ENCODE assay signal across 20 cellular contexts in genomic region chr9:106961623-106962022, GRCh38.
DNase-seq lines count a peak whose midpoint lies in the region; ATAC-seq, FAIRE-seq and TF ChIP-seq lines count a peak whose summit lies in the region.
"Had no signal": no experiment of that assay in that cellular context is flagged by ENCODE, and none has a peak within 500 bp of the region (broad histone marks: within the 10 kb centered on the region; RNA-seq: fewer than 3 reads in every experiment).

No MANE protein-coding gene starts in this region.

- TF ChIP-seq RAD21 in HepG2 (CRISPR knock-in tag; IDR thresholded peaks at IDR 0.05), result no peak

- H2BK120ac ChIP-seq in mesenchymal stem cell (ENCODE audit: low read depth, low read length), result no peak overlapping the region

- BruUV-seq in HepG2 (replicated peaks; lab: Mats Ljungman, UMichigan), result no TSS peak

- H3K4me1 ChIP-seq in right atrium auricular region (peaks cover 0 to 11% of the 10 kb centered on the region in 2 donors), mesenchymal stem cell (ENCODE audit: control insufficient read depth, insufficient read depth, low read depth, low read length) (peaks cover 8% of the 10 kb centered on the region), HepG2 (ENCODE audit: insufficient read depth, low read length) (no peaks in the 10 kb centered on the region)
- H3K4me1 ChIP-seq: BLaER1 treated with 17β-estradiol and CSF1 and Interleukin-3, amounts not matched to agents 10 nM and 100 nM had no signal

- no peak overlapping the region for H4K8ac ChIP-seq in mesenchymal stem cell (ENCODE audit: low read length)

- H2BK15ac ChIP-seq in mesenchymal stem cell (ENCODE audit: low read depth, poor library complexity, severe bottlenecking), result no peak overlapping the region

- no peak overlapping the region for H3K4ac ChIP-seq in mesenchymal stem cell (ENCODE audit: low read depth in 1 of 2, low read length in 2 of 2)

- H3K4me3 ChIP-seq in right atrium auricular region (no peak overlapping the region), choroid plexus epithelial cell (ENCODE audit: low read depth, low read length) (no peak overlapping the region), mesenchymal stem cell (ENCODE audit: insufficient read depth in 1 of 2, low read depth in 1 of 2, low read length in 2 of 2) (peak overlapping the region in 1 of 2 experiments; percentile 2), HepG2 (replicated peaks in 1 of 3; ENCODE audit: insufficient read depth in 1 of 3, low read depth in 2 of 3, low read length in 3 of 3) (no peak overlapping the region)
- H3K4me3 ChIP-seq: A549; BLaER1 treated with 17β-estradiol and CSF1 and Interleukin-3, amounts not matched to agents 10 nM and 100 nM; GM12878; thoracic aorta had no signal

- no peaks in the 10 kb centered on the region for H3K79me2 ChIP-seq in HepG2 (ENCODE audit: insufficient read depth, low read length)

- H3K9me3 ChIP-seq in right atrium auricular region (no peaks in the 10 kb centered on the region), mesenchymal stem cell (ENCODE audit: control insufficient read depth, low read length) (peaks cover 24% of the 10 kb centered on the region), HepG2 (ENCODE audit: low read length) (no peaks in the 10 kb centered on the region)
- H3K9me3 ChIP-seq: A549; BLaER1 treated with 17β-estradiol and CSF1 and Interleukin-3, amounts not matched to agents 10 nM and 100 nM; thoracic aorta had no signal

- H4K20me1 ChIP-seq in HepG2 (ENCODE audit: insufficient read depth, low read length), result no peaks in the 10 kb centered on the region
- H4K20me1 ChIP-seq: BLaER1 treated with 17β-estradiol and CSF1 and Interleukin-3, amounts not matched to agents 10 nM and 100 nM had no signal

- ATAC-seq in left ventricle myocardium superior (no peak), HepG2 (no peak), GM21381 (IDR thresholded peaks at IDR 0.05; ENCODE audit: unreplicated experiment) (no peak)
- ATAC-seq: A549; GM12878; natural killer cell treated with Interleukin-12 subunit alpha and Interleukin-12 subunit beta and Interleukin-15 and Interleukin-18, amount 100 ng/mL, for 72 hours; Panc1 had no signal

- no peak overlapping the region for H4K91ac ChIP-seq in mesenchymal stem cell (ENCODE audit: low read length)

- no peak overlapping the region for H3K23ac ChIP-seq in mesenchymal stem cell (ENCODE audit: low read length in 2 of 2)

- DNase-seq in right atrium auricular region (ENCODE audit: low spot score) (no peak), left ventricle myocardium superior (no peak), choroid plexus epithelial cell (ENCODE audit: low read depth) (peak; percentile 18), mesenchymal stem cell (no peak), NCI-H1092 treated with DMSO at 0.1 percent for 48 hours (lab: John Stamatoyannopoulos, UW) (no peak), NCI-H128 (lab: John Stamatoyannopoulos, UW; ENCODE audit: unreplicated experiment) (no peak), HepG2 (ENCODE audit: low spot score) (no peak)
- DNase-seq: activated CD4-positive, alpha-beta T cell treated with anti-CD3 and anti-CD28 coated beads for 48 hours; activated gamma-delta T cell; GDM1; head of caudate nucleus; NCI-H1417 had no signal

- in situ Hi-C loops in HepG2 (cut with HindIII; ENCODE audit: extremely low pct_ligation_motif_present, low pct_unique_long_range_greater_than_20kb), result no loop called here

- H3K4me2 ChIP-seq in mesenchymal stem cell (ENCODE audit: low read length, poor library complexity, severe bottlenecking), result no peak overlapping the region
- H3K4me2 ChIP-seq in HepG2 (ENCODE audit: low read depth, low read length), result no peak overlapping the region
- H3K4me2 ChIP-seq: A549; BLaER1 treated with 17β-estradiol and CSF1 and Interleukin-3, amounts not matched to agents 10 nM and 100 nM had no signal

- H3K14ac ChIP-seq in mesenchymal stem cell (ENCODE audit: low read length in 2 of 2), result no peak overlapping the region

- H3K9ac ChIP-seq in mesenchymal stem cell (ENCODE audit: low read length), result no peak overlapping the region
- H3K9ac ChIP-seq in HepG2 (ENCODE audit: insufficient read depth, low read depth, low read length), result no peak overlapping the region
- H3K9ac ChIP-seq: BLaER1 treated with 17β-estradiol and CSF1 and Interleukin-3, amounts not matched to agents 10 nM and 100 nM had no signal

- H2BK5ac ChIP-seq in mesenchymal stem cell (ENCODE audit: low read depth, low read length, poor library complexity, severe bottlenecking), result no peak overlapping the region

- no peak overlapping the region for H2AK5ac ChIP-seq in mesenchymal stem cell (ENCODE audit: low read length, severe bottlenecking)

- TF ChIP-seq CTCF in right atrium auricular region (IDR thresholded peaks at IDR 0.05) (no peak), choroid plexus epithelial cell (conservative IDR thresholded peaks at IDR 0.05; ENCODE audit: low read depth, low read length) (no peak), HepG2 (CRISPR knock-in tag; IDR thresholded peaks at IDR 0.05) (no peak)

- CTCF ChIA-PET in HepG2 (lab: Yijun Ruan, JAX; ENCODE audit: low intra/inter-chr PET ratio, low total read pairs), result no interaction called here

- peaks cover 26% of the 10 kb centered on the region for H3K79me1 ChIP-seq in mesenchymal stem cell (replicated peaks; ENCODE audit: low read length, poor library complexity, severe bottlenecking)

- no peak for TF ChIP-seq POLR2A in HepG2 (IDR thresholded peaks at IDR 0.05; ENCODE audit: insufficient read depth in 1 of 2, low read depth in 2 of 2, low read length in 2 of 2)

- H3K18ac ChIP-seq in mesenchymal stem cell (ENCODE audit: low read depth in 1 of 2, low read length in 2 of 2), result peak overlapping the region in 1 of 2 experiments; percentile 21

- H3K27me3 ChIP-seq in right atrium auricular region, result no peaks in the 10 kb centered on the region
- no peaks in the 10 kb centered on the region for H3K27me3 ChIP-seq in mesenchymal stem cell (ENCODE audit: control insufficient read depth in 1 of 2, insufficient read depth in 1 of 2, low read length in 2 of 2)
- no peaks in the 10 kb centered on the region for H3K27me3 ChIP-seq in HepG2 (ENCODE audit: control insufficient read depth in 1 of 2, insufficient read depth in 2 of 2, low read length in 2 of 2)
- H3K27me3 ChIP-seq: BLaER1 treated with 17β-estradiol and CSF1 and Interleukin-3, amounts not matched to agents 10 nM and 100 nM had no signal

- H3K27ac ChIP-seq in right atrium auricular region (peak overlapping the region; percentile 44 to 48), mesenchymal stem cell (ENCODE audit: low read length, poor library complexity, severe bottlenecking) (peak overlapping the region; percentile 45), HepG2 (ENCODE audit: extremely low read length, insufficient read depth, low read length) (no peak overlapping the region)
- H3K27ac ChIP-seq: A549; BLaER1 treated with 17β-estradiol and CSF1 and Interleukin-3, amounts not matched to agents 10 nM and 100 nM; thoracic aorta had no signal

- intact Hi-C loops in left ventricle myocardium superior (cut with micrococcal nuclease), result no loop called here
- intact Hi-C loops in HepG2 (cut with micrococcal nuclease; ENCODE audit: unreplicated experiment), result no loop called here

- no peak for TF ChIP-seq EP300 in HepG2 (IDR thresholded peaks at IDR 0.05; ENCODE audit: low read depth in 2 of 2, low read length in 2 of 2)
- no peak for TF ChIP-seq EP300 in HepG2 (CRISPR knock-in tag; IDR thresholded peaks at IDR 0.05; ENCODE audit: borderline replicate concordance)

- WGBS in mesenchymal stem cell, result 96% methylated on average over 2 of the region's 2 CpGs
- 2% methylated on average over 2 of the region's 2 CpGs for WGBS in HepG2 (ENCODE audit: low lambda C conversion rate)

- H2AFZ ChIP-seq in mesenchymal stem cell (ENCODE audit: low read depth, low read length), result no peak overlapping the region
- H2AFZ ChIP-seq in HepG2 (ENCODE audit: low read length), result no peak overlapping the region

- POLR2A ChIA-PET in HepG2 (lab: Yijun Ruan, JAX), result no interaction called here

- FAIRE-seq in HepG2 (lab: Jason Lieb, UNC), result no peak
- FAIRE-seq: colon, GM12878 had no signal

- no peaks in the 10 kb centered on the region for H3K36me3 ChIP-seq in right atrium auricular region
- H3K36me3 ChIP-seq in mesenchymal stem cell (ENCODE audit: control insufficient read depth in 1 of 2, insufficient read depth in 2 of 2, low read depth in 1 of 2, low read length in 2 of 2), result peaks cover 4 to 13% of the 10 kb centered on the region in 2 experiments
- H3K36me3 ChIP-seq in HepG2 (replicated peaks in 1 of 2; ENCODE audit: control insufficient read depth in 1 of 2, insufficient read depth in 2 of 2, low read length in 2 of 2), result no peaks in the 10 kb centered on the region
- H3K36me3 ChIP-seq: thoracic aorta had no signal

- H2BK12ac ChIP-seq in mesenchymal stem cell (ENCODE audit: low read length in 2 of 2), result no peak overlapping the region

TF ChIP-seq in HepG2, 621 proteins besides CTCF, POLR2A, EP300 and RAD21 (continues in another document):
- no peak for TF ChIP-seq ZNF790 (CRISPR knock-in tag; IDR thresholded peaks at IDR 0.05; ENCODE audit: borderline replicate concordance)
- no peak for TF ChIP-seq ZNF503 (CRISPR knock-in tag; IDR thresholded peaks at IDR 0.05)
